In genomic region chr16:30748634-30749445, GRCh38 we compare ENCODE assay signal across 8 cellular contexts. TPM values are rescaled to one million over a fixed set of nuclear protein-coding genes. Genes with fewer than 3 reads are reported as not detected.
DNase-seq lines count a peak whose midpoint lies in the region; ATAC-seq and TF ChIP-seq lines count a peak whose summit lies in the region.

No MANE protein-coding gene starts in this region.

- peak overlapping the region; percentile 92 for H3K4me3 Mint-ChIP-seq in activated naive CD4-positive, alpha-beta T cell treated with anti-CD3 and anti-CD28 coated beads, Interleukin-2, amount 10 ng/mL, durations not matched to agents 7 days and 5 days

- 0 out of 2 replicates have a peak, but pooled peaks cover 6% of the 10 kb centered on the region for H4K20me1 ChIP-seq in Karpas-422 (ENCODE audit: insufficient read depth, low read depth, low read length)

- peaks cover 15% of the 10 kb centered on the region for H3K4me1 ChIP-seq in Karpas-422 (ENCODE audit: low read length)
- H3K4me1 ChIP-seq in prostate gland (replicated peaks), result no peaks in the 10 kb centered on the region

- H3K9me3 ChIP-seq in Karpas-422 (ENCODE audit: low read length) (no peaks in the 10 kb centered on the region), prostate gland (no peaks in the 10 kb centered on the region)

- H3K27me3 ChIP-seq in Karpas-422 (ENCODE audit: low read length), result no peaks in the 10 kb centered on the region
- no peaks in the 10 kb centered on the region for H3K27me3 ChIP-seq in prostate gland (replicated peaks; ENCODE audit: insufficient read depth)

- TF ChIP-seq POLR2A in prostate gland (IDR thresholded peaks at IDR 0.05), result no peak

- ATAC-seq in GM18907 (IDR thresholded peaks at IDR 0.05; ENCODE audit: unreplicated experiment) (peak; percentile 12), left cardiac atrium (peak; percentile 35 to 68)

- no peaks in the 10 kb centered on the region for H3K9me2 ChIP-seq in Karpas-422 (replicated peaks; ENCODE audit: insufficient read depth, low read length)

- peaks cover 28% of the 10 kb centered on the region for H3K4me1 Mint-ChIP-seq in activated naive CD4-positive, alpha-beta T cell treated with anti-CD3 and anti-CD28 coated beads, Interleukin-2, amount 10 ng/mL, durations not matched to agents 7 days and 5 days

- TF ChIP-seq CTCF in AG10803 (conservative IDR thresholded peaks at IDR 0.05; ENCODE audit: low read length) (no peak), prostate gland (IDR thresholded peaks at IDR 0.05) (no peak)

- peak overlapping the region; percentile 84 for H3K4me3 ChIP-seq in AG10803 (ENCODE audit: low read length)
- H3K4me3 ChIP-seq in Karpas-422 (ENCODE audit: low read length), result peak overlapping the region; percentile 73
- peak overlapping the region; percentile 86 to 95 for H3K4me3 ChIP-seq in prostate gland

- peak overlapping the region; percentile 69 for H3K4me2 ChIP-seq in Karpas-422 (ENCODE audit: low read depth, low read length, poor library complexity, severe bottlenecking)

- H3K79me2 ChIP-seq in Karpas-422 (ENCODE audit: low read length), result peaks cover 24% of the 10 kb centered on the region

- no peak overlapping the region for H2AFZ ChIP-seq in Karpas-422 (ENCODE audit: low read length)

- no peaks in the 10 kb centered on the region for H3K9me3 Mint-ChIP-seq in activated naive CD4-positive, alpha-beta T cell treated with anti-CD3 and anti-CD28 coated beads, Interleukin-2, amount 10 ng/mL, durations not matched to agents 7 days and 5 days

- no peaks in the 10 kb centered on the region for H3K27me3 Mint-ChIP-seq in activated naive CD4-positive, alpha-beta T cell treated with anti-CD3 and anti-CD28 coated beads, Interleukin-2, amount 10 ng/mL, durations not matched to agents 7 days and 5 days

- DNase-seq in AG10803 (ENCODE audit: low read depth) (peak; percentile 20), Karpas-422 (peak; percentile 62), left cardiac atrium (peak; percentile 68), prostate gland (ENCODE audit: low spot score) (no peak), NCI-H2107 treated with DMSO at 0.1 percent for 48 hours (lab: John Stamatoyannopoulos, UW; ENCODE audit: unreplicated experiment) (no peak), Kasumi-1 (lab: John Stamatoyannopoulos, UW) (no peak)
- DNase-seq in activated naive CD4-positive, alpha-beta T cell treated with anti-CD3 and anti-CD28 coated beads, Interleukin-2, amount 10 ng/mL, durations not matched to agents 7 days and 5 days, result peak; percentile 60

- CTCF ChIA-PET in activated naive CD4-positive, alpha-beta T cell treated with anti-CD3 and anti-CD28 coated beads, Interleukin-2, amount 10 ng/mL, durations not matched to agents 7 days and 5 days (lab: Charles Lee), result interaction anchor here (1.0 kb wide), 2 partner anchors 55 to 97 kb away, joined by 3 to 4 read pairs; no protein-coding TSS in a partner anchor

- 17% methylated on average over 30 of the region's 36 CpGs for WGBS in prostate gland

- H3K27ac ChIP-seq in Karpas-422 (ENCODE audit: low read length), result no peak overlapping the region
- H3K27ac ChIP-seq in prostate gland, result peak overlapping the region; percentile 76 to 78

- H3K36me3 Mint-ChIP-seq in activated naive CD4-positive, alpha-beta T cell treated with anti-CD3 and anti-CD28 coated beads, Interleukin-2, amount 10 ng/mL, durations not matched to agents 7 days and 5 days, result peaks cover 19% of the 10 kb centered on the region

- H3K9ac ChIP-seq in Karpas-422 (ENCODE audit: low read length), result peak overlapping the region; percentile 79

- H3K36me3 ChIP-seq in Karpas-422 (ENCODE audit: insufficient read depth, low read length) (peaks cover 17% of the 10 kb centered on the region; the same call in 1 of the 2 replicates), prostate gland (no peaks in the 10 kb centered on the region)

- H3K27ac Mint-ChIP-seq in activated naive CD4-positive, alpha-beta T cell treated with anti-CD3 and anti-CD28 coated beads, Interleukin-2, amount 10 ng/mL, durations not matched to agents 7 days and 5 days, result peak overlapping the region; percentile 88

- intact Hi-C loops in left cardiac atrium (cut with DNase I), result no loop called here
- intact Hi-C loops in prostate gland (cut with DNase I), result no loop called here

RNA-seq across cellular contexts. Expression of gene PHKG2, which starts 0.6 kb away (rescaled TPM):
- 32.3 and 35.5 TPM in 2 replicates for total RNA-seq in Karpas-422 (2014; rRNA removed; shearing (Covaris generic); ENCODE audit: low replicate concordance)
- 10 to 100 TPM; 17.8 to 18.6 TPM for total RNA-seq in left cardiac atrium
- total RNA-seq in prostate gland, result 10 to 100 TPM; 37.2 to 45.2 TPM

RNA-seq across cellular contexts. Expression of gene CFAP119, which starts 13.0 kb away (rescaled TPM):
- total RNA-seq in Karpas-422 (2014; rRNA removed; shearing (Covaris generic); ENCODE audit: low replicate concordance), result 8.9 and 15.0 TPM in 2 replicates
- total RNA-seq in left cardiac atrium, result 1 to 10 TPM in 1 of 2 donors, under 1 TPM in 1; 0.52 to 1.1 TPM
- total RNA-seq in prostate gland, result 10 to 100 TPM in 1 of 2 donors, 1 to 10 TPM in 1; 3.1 to 13.2 TPM

RNA-seq across cellular contexts. Expression of gene RNF40, which starts 13.3 kb away (rescaled TPM):
- 57.9 and 66.4 TPM in 2 replicates for total RNA-seq in Karpas-422 (2014; rRNA removed; shearing (Covaris generic); ENCODE audit: low replicate concordance)
- 10 to 100 TPM; 41.2 to 72.1 TPM for total RNA-seq in left cardiac atrium
- total RNA-seq in prostate gland, result 100 to 1,000 TPM in 1 of 2 donors, 10 to 100 TPM in 1; 89.9 to 113 TPM

RNA-seq across cellular contexts. Expression of gene ZNF629, which starts 38.2 kb away (rescaled TPM):
- total RNA-seq in Karpas-422 (2014; rRNA removed; shearing (Covaris generic); ENCODE audit: low replicate concordance), result 4.8 and 6.3 TPM in 2 replicates
- 10 to 100 TPM; 16.6 to 28.3 TPM for total RNA-seq in left cardiac atrium
- 10 to 100 TPM; 17.9 to 24.0 TPM for total RNA-seq in prostate gland

RNA-seq across cellular contexts. Expression of gene SRCAP, which starts 49.9 kb away (rescaled TPM):
- total RNA-seq in Karpas-422 (2014; rRNA removed; shearing (Covaris generic); ENCODE audit: low replicate concordance), result 13.2 and 21.2 TPM in 2 replicates
- total RNA-seq in left cardiac atrium (10 to 100 TPM; 42.3 to 45.9 TPM), prostate gland (10 to 100 TPM; 42.8 to 79.0 TPM)

Comparison
In these comparisons a context has a peak if more than half of its experiments do, and no peak if none do; other contexts are left out.
1. DNase-seq: peak in AG10803 (single experiment), Karpas-422 (single experiment), activated naive CD4-positive, alpha-beta T cell treated with anti-CD3 and anti-CD28 coated beads, Interleukin-2, amount 10 ng/mL, durations not matched to agents 7 days and 5 days (single experiment) and left cardiac atrium (single experiment); none in prostate gland (single experiment), NCI-H2107 treated with DMSO at 0.1 percent for 48 hours (single experiment) and Kasumi-1 (0 of 2).
2. Peak in every context shown above with its lines, with median percentiles within 50 percentile points of each other: H3K4me3 ChIP-seq.